ENCODE assay signal across 1 cellular context in genomic region chr6:36830577-36830976, GRCh38.
TF ChIP-seq lines count a peak whose summit lies in the region.

No MANE protein-coding gene starts in this region.

TF ChIP-seq in HepG2, 621 proteins besides CTCF, POLR2A, EP300 and RAD21 (continued from another document and continues in another):
- TF ChIP-seq PPARG (CRISPR knock-in tag; conservative IDR thresholded peaks at IDR 0.05) (no peak), MLLT10 (CRISPR knock-in tag; IDR thresholded peaks at IDR 0.05) (no peak), SMARCE1 (IDR thresholded peaks at IDR 0.05; ENCODE audit: borderline replicate concordance) (no peak), HNRNPK (IDR thresholded peaks at IDR 0.05; ENCODE audit: low read depth, low read length, poor library complexity, severe bottlenecking) (no peak), PHF21A (CRISPR knock-in tag; IDR thresholded peaks at IDR 0.05) (no peak), MAFG (CRISPR knock-in tag; IDR thresholded peaks at IDR 0.05) (no peak), DR1 (CRISPR knock-in tag; IDR thresholded peaks at IDR 0.05) (no peak), ZNF552 (CRISPR knock-in tag; IDR thresholded peaks at IDR 0.05; ENCODE audit: borderline replicate concordance) (no peak), ZBTB42 (CRISPR knock-in tag; IDR thresholded peaks at IDR 0.05) (no peak), ZNF335 (CRISPR knock-in tag; IDR thresholded peaks at IDR 0.05) (no peak), ZNF687 (CRISPR knock-in tag; IDR thresholded peaks at IDR 0.05) (peak; percentile 31; the same call in 1 of the 2 replicates), TFDP1 (CRISPR knock-in tag; IDR thresholded peaks at IDR 0.05; ENCODE audit: borderline replicate concordance) (no peak), ZNF740 (CRISPR knock-in tag; IDR thresholded peaks at IDR 0.05) (no peak), ZNF33A (CRISPR knock-in tag; IDR thresholded peaks at IDR 0.05; ENCODE audit: borderline replicate concordance) (no peak), KLF9 (CRISPR knock-in tag; IDR thresholded peaks at IDR 0.05; ENCODE audit: low read depth) (no peak), BRF2 (CRISPR knock-in tag; IDR thresholded peaks at IDR 0.05) (no peak), ELF3 (CRISPR knock-in tag; IDR thresholded peaks at IDR 0.05) (peak; percentile 58; the same call in 1 of the 2 replicates), SIN3B (IDR thresholded peaks at IDR 0.05; ENCODE audit: low read length) (no peak), RXRB (CRISPR knock-in tag; IDR thresholded peaks at IDR 0.05; ENCODE audit: borderline replicate concordance) (no peak), MXD4 (CRISPR knock-in tag; IDR thresholded peaks at IDR 0.05) (no peak), ZNF124 (CRISPR knock-in tag; IDR thresholded peaks at IDR 0.05) (no peak), HOXA7 (CRISPR knock-in tag; IDR thresholded peaks at IDR 0.05) (no peak), ZNF33B (CRISPR knock-in tag; IDR thresholded peaks at IDR 0.05) (no peak), BHLHE40 (IDR thresholded peaks at IDR 0.05; ENCODE audit: low read length) (no peak), ZNF235 (CRISPR knock-in tag; IDR thresholded peaks at IDR 0.05; ENCODE audit: borderline replicate concordance) (no peak), ZNF766 (CRISPR knock-in tag; IDR thresholded peaks at IDR 0.05; ENCODE audit: borderline replicate concordance) (no peak), NR1H2 (CRISPR knock-in tag; IDR thresholded peaks at IDR 0.05; ENCODE audit: borderline replicate concordance, low read depth) (no peak), UBTF (CRISPR knock-in tag; IDR thresholded peaks at IDR 0.05) (peak; percentile 6; the same call in 1 of the 2 replicates), HDAC2 (CRISPR knock-in tag; IDR thresholded peaks at IDR 0.05) (no peak), NFE2 (CRISPR knock-in tag; IDR thresholded peaks at IDR 0.05) (no peak), ZIK1 (CRISPR knock-in tag; IDR thresholded peaks at IDR 0.05; ENCODE audit: borderline replicate concordance, low read depth) (no peak), AGO1 (IDR thresholded peaks at IDR 0.05; ENCODE audit: low read depth, low read length, poor library complexity, severe bottlenecking) (no peak), ZNF138 (CRISPR knock-in tag; IDR thresholded peaks at IDR 0.05; ENCODE audit: low read depth) (no peak), ZNF20 (CRISPR knock-in tag; IDR thresholded peaks at IDR 0.05) (no peak), XBP1 (CRISPR knock-in tag; IDR thresholded peaks at IDR 0.05) (no peak), ZFP36L2 (CRISPR knock-in tag; IDR thresholded peaks at IDR 0.05) (no peak), SRSF4 (IDR thresholded peaks at IDR 0.05; ENCODE audit: low read depth, low read length, poor library complexity, severe bottlenecking) (no peak), GMEB2 (CRISPR knock-in tag; IDR thresholded peaks at IDR 0.05; ENCODE audit: low read depth) (no peak), ZNF317 (CRISPR knock-in tag; IDR thresholded peaks at IDR 0.05) (no peak), ZNF256 (CRISPR knock-in tag; conservative IDR thresholded peaks at IDR 0.05) (no peak), KDM1A (CRISPR knock-in tag; IDR thresholded peaks at IDR 0.05) (0 out of 2 replicates have a peak, but pooled peaks have one; percentile 73), ZNF567 (CRISPR knock-in tag; IDR thresholded peaks at IDR 0.05; ENCODE audit: borderline replicate concordance) (no peak), POLR2AphosphoS5 (IDR thresholded peaks at IDR 0.05; ENCODE audit: low read depth, low read length) (no peak), ARID4A (CRISPR knock-in tag; IDR thresholded peaks at IDR 0.05; ENCODE audit: borderline replicate concordance) (no peak), MIER3 (CRISPR knock-in tag; IDR thresholded peaks at IDR 0.05; ENCODE audit: borderline replicate concordance) (0 out of 2 replicates have a peak, but pooled peaks have one; percentile 8), FOXK2 (IDR thresholded peaks at IDR 0.05) (no peak), ZBTB14 (CRISPR knock-in tag; IDR thresholded peaks at IDR 0.05) (no peak), THAP7 (CRISPR knock-in tag; IDR thresholded peaks at IDR 0.05) (0 out of 2 replicates have a peak, but pooled peaks have one; percentile 26), MYPOP (CRISPR knock-in tag; IDR thresholded peaks at IDR 0.05) (no peak), ZNF615 (CRISPR knock-in tag; IDR thresholded peaks at IDR 0.05; ENCODE audit: borderline replicate concordance) (no peak)
